Comparison of ENCODE assay signal across 32 cellular contexts in the genomic region with DNA sequence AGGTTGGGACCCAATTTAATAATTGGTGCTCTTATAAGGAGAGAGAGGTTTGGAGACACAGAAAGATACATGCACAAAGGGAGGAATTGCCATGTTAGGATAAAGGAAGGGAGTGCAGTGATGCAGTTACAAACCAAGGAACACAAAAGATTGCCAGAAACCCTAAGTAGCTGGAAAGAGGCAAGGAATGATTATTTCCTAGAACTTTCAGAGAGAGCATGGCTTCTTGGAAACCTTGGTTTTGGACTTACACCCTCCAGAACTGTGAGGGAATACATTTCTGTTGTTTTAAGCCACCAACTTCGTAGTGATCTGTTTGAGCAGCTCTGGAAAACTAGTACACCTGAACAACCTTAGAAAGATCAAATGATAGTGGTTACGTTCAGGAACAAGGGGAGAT.
"Had no signal": no experiment of that assay in that cellular context is flagged by ENCODE, and none has a peak within 500 bp of the region (broad histone marks: within the 10 kb centered on the region; RNA-seq: fewer than 3 reads in every experiment).

No MANE protein-coding gene starts in this region.

- H3K4me3 ChIP-seq: Peyer's patch had no signal

- H3K4me1 ChIP-seq: Peyer's patch had no signal

- H3K27ac ChIP-seq: brain microvascular endothelial cell, Peyer's patch, VCaP had no signal

- H3K27me3 ChIP-seq: brain microvascular endothelial cell, Peyer's patch had no signal

- ATAC-seq: activated naive CD4-positive, alpha-beta T cell treated with anti-CD3 and anti-CD28 coated beads, Interleukin-2, amount 50 U/mL, for 72 hours; activated T-cell treated with anti-CD3 and anti-CD28 coated beads, Interleukin-2, amount 50 U/mL, for 4 hours; PC-3 had no signal

- DNase-seq: activated B cell treated with CpG ODN at 0.5 μM for 24 hours; activated CD4-positive, alpha-beta memory T cell treated with anti-CD3 and anti-CD28 coated beads for 36 hours; activated CD4-positive, alpha-beta T cell treated with anti-CD3 and anti-CD28 coated beads for 4 hours; activated CD4-positive, alpha-beta T cell treated with anti-CD3 and anti-CD28 coated beads, Interleukin-2, amount 50 U/mL, for 1 hour; activated CD4-positive, CD25-positive, alpha-beta regulatory T cell treated with anti-CD3 and anti-CD28 coated beads, Interleukin-2, amount 50 U/mL, for 72 hours; activated CD8-positive, alpha-beta memory T cell treated with anti-CD3 and anti-CD28 coated beads, Interleukin-2, amount 50 U/mL, for 4 hours; activated gamma-delta T cell treated with Interleukin-2 at 50 U/mL for 16 hours; activated naive CD4-positive, alpha-beta T cell treated with anti-CD3 and anti-CD28 coated beads for 36 hours; activated T-cell treated with anti-CD3 and anti-CD28 coated beads for 4 hours; activated T-cell treated with anti-CD3 and anti-CD28 coated beads, Interleukin-2, amount 50 U/mL, for 4 hours; anterior cingulate cortex; brain microvascular endothelial cell; NCI-H1092 treated with DMSO at 0.1 percent for 48 hours; NCI-H1417; NCI-H146; NCI-H187; NCI-H2029 treated with DMSO at 0.1 percent for 48 hours; NCI-H2107; NCI-H2171; NCI-H510A; NCI-H526; NCI-H748 treated with DMSO at 0.1 percent for 48 hours; NK-92 treated with Interleukin-12 subunit alpha and Interleukin-12 subunit beta, amount 100 ng/mL, for 24 hours; PC-3; Peyer's patch; RPMI8226; SW 1271; T-helper 1 cell; T-helper 2 cell; T-helper 9 cell had no signal

- H3K9me3 ChIP-seq: Peyer's patch had no signal

- H3K36me3 ChIP-seq: brain microvascular endothelial cell, Peyer's patch had no signal
